In the genomic region with DNA sequence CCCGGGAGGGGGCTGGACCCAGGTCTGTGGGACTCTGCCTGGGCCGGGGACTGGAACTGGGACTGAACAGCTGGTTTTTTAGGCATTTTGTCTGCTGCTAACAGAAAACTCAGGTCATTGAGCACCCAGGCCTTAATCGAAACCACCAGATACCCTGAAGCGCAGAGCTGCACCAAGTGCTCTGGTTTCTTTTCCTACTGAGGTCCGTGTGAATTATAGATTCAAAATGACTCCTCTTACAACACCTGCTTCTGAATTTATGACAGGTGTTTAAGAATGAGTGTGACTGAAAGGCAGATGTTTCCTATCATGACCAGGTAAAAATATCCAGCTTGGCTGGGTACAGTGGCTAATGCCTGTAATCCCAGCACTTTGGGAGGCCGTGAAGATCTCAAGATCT, we compare ENCODE assay signal across 22 cellular contexts.
A peak's percentile ranks its signal among the peaks of the same experiment; 100 is the strongest.
DNase-seq lines count a peak whose midpoint lies in the region; ATAC-seq and TF ChIP-seq lines count a peak whose summit lies in the region.
"Had no signal": no experiment of that assay in that cellular context is flagged by ENCODE, and none has a peak within 500 bp of the region (broad histone marks: within the 10 kb centered on the region; RNA-seq: fewer than 3 reads in every experiment).

No MANE protein-coding gene starts in this region.

- no peaks in the 10 kb centered on the region for H3K27me3 ChIP-seq in brain microvascular endothelial cell (replicated peaks)
- H3K27me3 ChIP-seq: ovary, spleen had no signal

- DNase-seq in NCI-H2107 treated with DMSO at 0.1 percent for 48 hours (lab: John Stamatoyannopoulos, UW; ENCODE audit: unreplicated experiment) (peak; percentile 74), NCI-H2107 (lab: John Stamatoyannopoulos, UW) (no peak), brain microvascular endothelial cell (no peak)
- DNase-seq in effector memory CD8-positive, alpha-beta T cell = no peak
- no peak for DNase-seq in stimulated activated CD4-positive, alpha-beta T cell treated with anti-CD3 and anti-CD28 coated beads, Interleukin-4, amount 100 ng/mL, for 1 hour
- DNase-seq in stimulated activated CD4-positive, alpha-beta T cell treated with anti-CD3 and anti-CD28 coated beads, Interleukin-15, amount 100 ng/mL, for 24 hours = no peak
- DNase-seq: activated CD4-positive, alpha-beta T cell treated with anti-CD3 and anti-CD28 coated beads, Interleukin-2, amount 50 U/mL, for 48 hours; anterior cingulate cortex; GOT3; head of caudate nucleus; kidney; mucosa of descending colon; NCI-H1105 treated with DMSO at 0.1 percent for 48 hours; NCI-H69; ovary; spleen; substantia nigra; T-helper 9 cell had no signal

- peak; percentile 79 for ATAC-seq in GM21723 (IDR thresholded peaks at IDR 0.05; ENCODE audit: unreplicated experiment)
- peak; percentile 42 for ATAC-seq in HG03196 (IDR thresholded peaks at IDR 0.05; ENCODE audit: unreplicated experiment)
- ATAC-seq in effector memory CD8-positive, alpha-beta T cell (replicated peaks) = no peak
- ATAC-seq: activated T-helper 17 cell treated with anti-CD3 and anti-CD28 coated beads, Interleukin-2, amount 50 U/mL, for 72 hours; mucosa of descending colon; Right ventricle myocardium inferior had no signal

- no peak overlapping the region for H3K4me3 ChIP-seq in brain microvascular endothelial cell (ENCODE audit: low read depth, low read length)
- H3K4me3 ChIP-seq: mucosa of descending colon, ovary, spleen had no signal

- no peak overlapping the region for H3K4me3 Mint-ChIP-seq in effector memory CD8-positive, alpha-beta T cell
- H3K4me3 Mint-ChIP-seq: activated T-helper 17 cell treated with anti-CD3 and anti-CD28 coated beads, Interleukin-2, amount 50 U/mL, for 72 hours had no signal

- no peaks in the 10 kb centered on the region for H3K27me3 Mint-ChIP-seq in effector memory CD8-positive, alpha-beta T cell
- H3K27me3 Mint-ChIP-seq: activated T-helper 17 cell treated with anti-CD3 and anti-CD28 coated beads, Interleukin-2, amount 50 U/mL, for 72 hours had no signal

- TF ChIP-seq CTCF in brain microvascular endothelial cell (IDR thresholded peaks at IDR 0.05; ENCODE audit: low read depth, low read length, missing control alignments) = no peak

- peak overlapping the region; percentile 17 to 48 for H3K27ac Mint-ChIP-seq in effector memory CD8-positive, alpha-beta T cell

- H3K36me3 Mint-ChIP-seq in effector memory CD8-positive, alpha-beta T cell (ENCODE audit: insufficient read depth) = peaks cover 58% of the 10 kb centered on the region

- H3K4me1 Mint-ChIP-seq in effector memory CD8-positive, alpha-beta T cell (ENCODE audit: low read depth in 2 of 2) = peaks cover 6 to 8% of the 10 kb centered on the region in 2 donors

- peaks cover 45% of the 10 kb centered on the region for H3K36me3 ChIP-seq in brain microvascular endothelial cell (replicated peaks)
- H3K36me3 ChIP-seq: ovary had no signal

- H3K9me3 Mint-ChIP-seq in effector memory CD8-positive, alpha-beta T cell = no peaks in the 10 kb centered on the region
- H3K9me3 Mint-ChIP-seq: activated T-helper 17 cell treated with anti-CD3 and anti-CD28 coated beads, Interleukin-2, amount 50 U/mL, for 72 hours had no signal

- in situ Hi-C loops in brain microvascular endothelial cell (cut with HindIII; ENCODE audit: low pct_ligation_motif_present, low sequenced_read_pairs) = no loop called here

- no peak overlapping the region for H3K27ac ChIP-seq in brain microvascular endothelial cell
- H3K27ac ChIP-seq: ovary had no signal
